Comparison of ENCODE assay signal across 1 cellular context in genomic region chr1:43512133-43512532, GRCh38.
TF ChIP-seq lines count a peak whose summit lies in the region.

No MANE protein-coding gene starts in this region.

TF ChIP-seq in HepG2, 621 proteins besides CTCF, POLR2A, EP300 and RAD21:
- no peak for TF ChIP-seq ZNF329 (CRISPR knock-in tag; IDR thresholded peaks at IDR 0.05; ENCODE audit: low read depth)
- TF ChIP-seq, protein P1, sequence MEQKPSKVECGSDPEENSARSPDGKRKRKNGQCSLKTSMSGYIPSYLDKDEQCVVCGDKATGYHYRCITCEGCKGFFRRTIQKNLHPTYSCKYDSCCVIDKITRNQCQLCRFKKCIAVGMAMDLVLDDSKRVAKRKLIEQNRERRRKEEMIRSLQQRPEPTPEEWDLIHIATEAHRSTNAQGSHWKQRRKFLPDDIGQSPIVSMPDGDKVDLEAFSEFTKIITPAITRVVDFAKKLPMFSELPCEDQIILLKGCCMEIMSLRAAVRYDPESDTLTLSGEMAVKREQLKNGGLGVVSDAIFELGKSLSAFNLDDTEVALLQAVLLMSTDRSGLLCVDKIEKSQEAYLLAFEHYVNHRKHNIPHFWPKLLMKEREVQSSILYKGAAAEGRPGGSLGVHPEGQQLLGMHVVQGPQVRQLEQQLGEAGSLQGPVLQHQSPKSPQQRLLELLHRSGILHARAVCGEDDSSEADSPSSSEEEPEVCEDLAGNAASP (CRISPR knock-in tag; IDR thresholded peaks at IDR 0.05; ENCODE audit: borderline replicate concordance) = no peak
- no peak for TF ChIP-seq STAG1 (CRISPR knock-in tag; IDR thresholded peaks at IDR 0.05)
- no peak for TF ChIP-seq WIZ (CRISPR knock-in tag; IDR thresholded peaks at IDR 0.05)
- TF ChIP-seq JUNB (CRISPR knock-in tag; IDR thresholded peaks at IDR 0.05; ENCODE audit: borderline replicate concordance) = no peak
- TF ChIP-seq, protein P2, sequence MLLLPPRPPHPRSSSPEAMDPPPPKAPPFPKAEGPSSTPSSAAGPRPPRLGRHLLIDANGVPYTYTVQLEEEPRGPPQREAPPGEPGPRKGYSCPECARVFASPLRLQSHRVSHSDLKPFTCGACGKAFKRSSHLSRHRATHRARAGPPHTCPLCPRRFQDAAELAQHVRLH (CRISPR knock-in tag; IDR thresholded peaks at IDR 0.05; ENCODE audit: borderline replicate concordance, low read depth) = no peak
- no peak for TF ChIP-seq MED8 (CRISPR knock-in tag; IDR thresholded peaks at IDR 0.05; ENCODE audit: insufficient replicate concordance)
- no peak for TF ChIP-seq YEATS4 (CRISPR knock-in tag; IDR thresholded peaks at IDR 0.05; ENCODE audit: borderline replicate concordance)
- TF ChIP-seq NR2F6 (IDR thresholded peaks at IDR 0.05) = no peak
- no peak for TF ChIP-seq NR2F6 (CRISPR knock-in tag; IDR thresholded peaks at IDR 0.05)
- no peak for TF ChIP-seq TAF15 (IDR thresholded peaks at IDR 0.05; ENCODE audit: low read depth, low read length, poor library complexity, severe bottlenecking)
- TF ChIP-seq GATA4 (IDR thresholded peaks at IDR 0.05; ENCODE audit: borderline replicate concordance, low read depth) = no peak
- TF ChIP-seq, protein P3, sequence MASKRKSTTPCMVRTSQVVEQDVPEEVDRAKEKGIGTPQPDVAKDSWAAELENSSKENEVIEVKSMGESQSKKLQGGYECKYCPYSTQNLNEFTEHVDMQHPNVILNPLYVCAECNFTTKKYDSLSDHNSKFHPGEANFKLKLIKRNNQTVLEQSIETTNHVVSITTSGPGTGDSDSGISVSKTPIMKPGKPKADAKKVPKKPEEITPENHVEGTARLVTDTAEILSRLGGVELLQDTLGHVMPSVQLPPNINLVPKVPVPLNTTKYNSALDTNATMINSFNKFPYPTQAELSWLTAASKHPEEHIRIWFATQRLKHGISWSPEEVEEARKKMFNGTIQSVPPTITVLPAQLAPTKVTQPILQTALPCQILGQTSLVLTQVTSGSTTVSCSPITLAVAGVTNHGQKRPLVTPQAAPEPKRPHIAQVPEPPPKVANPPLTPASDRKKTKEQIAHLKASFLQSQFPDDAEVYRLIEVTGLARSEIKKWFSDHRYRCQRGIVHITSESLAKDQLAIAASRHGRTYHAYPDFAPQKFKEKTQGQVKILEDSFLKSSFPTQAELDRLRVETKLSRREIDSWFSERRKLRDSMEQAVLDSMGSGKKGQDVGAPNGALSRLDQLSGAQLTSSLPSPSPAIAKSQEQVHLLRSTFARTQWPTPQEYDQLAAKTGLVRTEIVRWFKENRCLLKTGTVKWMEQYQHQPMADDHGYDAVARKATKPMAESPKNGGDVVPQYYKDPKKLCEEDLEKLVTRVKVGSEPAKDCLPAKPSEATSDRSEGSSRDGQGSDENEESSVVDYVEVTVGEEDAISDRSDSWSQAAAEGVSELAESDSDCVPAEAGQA (IDR thresholded peaks at IDR 0.05; ENCODE audit: low read depth) = no peak
- TF ChIP-seq, protein P3 (CRISPR knock-in tag; IDR thresholded peaks at IDR 0.05; ENCODE audit: borderline replicate concordance) = no peak
- no peak for TF ChIP-seq ZNF589 (CRISPR knock-in tag; conservative IDR thresholded peaks at IDR 0.05)
- TF ChIP-seq HINFP (CRISPR knock-in tag; IDR thresholded peaks at IDR 0.05; ENCODE audit: low read depth) = no peak
- no peak for TF ChIP-seq YEATS2 (CRISPR knock-in tag; IDR thresholded peaks at IDR 0.05; ENCODE audit: borderline replicate concordance)
TF ChIP-seq in HepG2: peak in this region for 0.
